ENCODE assay signal across 8 cellular contexts in the genomic region with DNA sequence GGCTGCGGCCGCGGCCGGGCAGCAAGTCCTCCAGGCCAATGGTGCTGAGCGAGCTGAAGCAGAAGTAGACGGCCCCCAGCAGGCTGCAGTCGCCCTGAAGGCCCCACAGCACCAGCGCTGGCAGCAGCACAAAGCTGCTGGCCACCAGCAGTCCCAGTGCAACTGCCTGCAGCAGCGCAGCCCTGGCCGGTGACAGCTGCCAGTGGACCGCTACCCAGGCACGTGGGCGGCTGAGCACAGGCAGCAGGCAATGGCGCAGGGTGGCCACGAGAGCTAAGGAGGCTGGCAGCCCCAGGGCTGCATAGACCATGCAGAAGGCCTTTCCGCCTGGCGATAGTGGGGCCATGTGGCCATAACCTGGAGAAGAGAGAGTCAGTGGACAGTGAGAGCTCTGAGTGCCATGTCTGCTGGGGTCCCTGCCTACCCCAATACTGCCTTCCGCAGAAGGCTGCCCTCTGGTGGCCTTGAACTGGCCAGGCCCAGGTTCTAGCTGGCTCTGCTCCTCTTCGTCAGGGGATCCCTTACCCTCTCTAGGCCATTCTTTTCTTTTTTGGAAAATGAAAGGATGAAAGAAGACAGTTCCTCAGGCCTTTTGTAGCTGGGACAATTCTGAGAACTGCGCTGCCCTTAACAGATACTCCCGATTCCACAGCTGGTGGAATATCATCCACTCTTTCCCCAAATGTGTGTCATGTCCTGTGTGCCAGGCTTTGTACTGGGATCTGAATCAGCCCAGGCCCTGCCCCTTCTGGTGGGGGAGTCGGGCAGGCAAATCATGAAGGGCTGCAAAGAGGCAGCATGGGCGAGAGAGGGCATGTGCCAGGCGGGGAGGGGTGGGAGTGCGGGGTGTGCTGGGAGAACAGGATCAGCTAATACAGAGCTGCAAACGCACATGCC. TPM values are rescaled to one million over a fixed set of nuclear protein-coding genes. Genes with fewer than 3 reads are reported as not detected.
A peak's percentile ranks its signal among the peaks of the same experiment; 100 is the strongest.
DNase-seq lines count a peak whose midpoint lies in the region; ATAC-seq and TF ChIP-seq lines count a peak whose summit lies in the region.

No MANE protein-coding gene starts in this region.

- H3K36me3 ChIP-seq in OCI-LY7 (ENCODE audit: insufficient read depth, low read length), result peaks cover 26% of the 10 kb centered on the region; the same call in 1 of the 2 replicates

- ATAC-seq in GM19328 (IDR thresholded peaks at IDR 0.05; ENCODE audit: unreplicated experiment) (no peak), HG03039 (IDR thresholded peaks at IDR 0.05; ENCODE audit: unreplicated experiment) (no peak)

- no TSS peak for BruUV-seq in OCI-LY7 (replicated peaks; lab: Mats Ljungman, UMichigan)

- no peak overlapping the region for H3K4me3 Mint-ChIP-seq in brain

- DNase-seq in DMS79 treated with DMSO at 0.1 percent for 48 hours (lab: John Stamatoyannopoulos, UW) (peak; percentile 42), DMS79 (lab: John Stamatoyannopoulos, UW) (no peak), OCI-LY7 (ENCODE audit: low spot score) (peak; percentile 53)

- CTCF ChIA-PET in OCI-LY7 (lab: Charles Lee; ENCODE audit: unreplicated experiment), result interaction anchor here (0.6 to 1.1 kb wide), 2 partner anchors 16 to 17 kb away, joined by 3 to 4 read pairs; no protein-coding TSS in a partner anchor

- no peak overlapping the region for H2AFZ ChIP-seq in OCI-LY7 (ENCODE audit: low read length)

- H3K4me1 Mint-ChIP-seq in brain, result peaks cover 16% of the 10 kb centered on the region

- H3K9me3 ChIP-seq in OCI-LY7 (ENCODE audit: low read length), result no peaks in the 10 kb centered on the region

- peak overlapping the region in 2 of 5 experiments; percentile 43 to 63 for H3K27ac Mint-ChIP-seq in brain

- POLR2A ChIA-PET in OCI-LY7 (lab: Charles Lee), result interaction anchor here (1.2 kb wide), 1 partner anchor 9 kb away, joined by 3 read pairs; no protein-coding TSS in a partner anchor

- no peak overlapping the region for H3K4me2 ChIP-seq in OCI-LY7 (ENCODE audit: low read length)

- H3K9me3 Mint-ChIP-seq in brain, result no peaks in the 10 kb centered on the region

- H3K27me3 ChIP-seq in layer of hippocampus (ENCODE audit: control insufficient read depth, insufficient read depth, low read length), result no peaks in the 10 kb centered on the region

- H3K27ac ChIP-seq in OCI-LY7 (ENCODE audit: low read depth, low read length, poor library complexity, severe bottlenecking), result no peak overlapping the region
- H3K27ac ChIP-seq in layer of hippocampus (ENCODE audit: low read depth, low read length), result peak overlapping the region; percentile 71
- H3K27ac ChIP-seq in temporal lobe (ENCODE audit: low read depth, low read length), result peak overlapping the region; percentile 80

- H3K27me3 Mint-ChIP-seq in brain, result peaks cover 10% of the 10 kb centered on the region

- no peak overlapping the region for H3K4me3 ChIP-seq in OCI-LY7 (ENCODE audit: low read depth, low read length, poor library complexity, severe bottlenecking)

- H3K79me2 ChIP-seq in OCI-LY7 (ENCODE audit: insufficient read depth, low read depth, low read length), result no peaks in the 10 kb centered on the region

- peaks cover 12% of the 10 kb centered on the region for H3K4me1 ChIP-seq in OCI-LY7 (ENCODE audit: insufficient read depth, low read length, poor library complexity, severe bottlenecking)

- no peaks in the 10 kb centered on the region for H4K20me1 ChIP-seq in OCI-LY7 (ENCODE audit: insufficient read depth, low read length)

- no peaks in the 10 kb centered on the region for H3K9me2 ChIP-seq in OCI-LY7 (ENCODE audit: insufficient read depth, low read length)

- TF ChIP-seq CTCF in OCI-LY7 (conservative IDR thresholded peaks at IDR 0.05; ENCODE audit: low read length), result peak; percentile 79
- TF ChIP-seq CTCF in brain (conservative IDR thresholded peaks at IDR 0.05), result peak; percentile 64 to 70

- intact Hi-C loops in OCI-LY7 (cut with micrococcal nuclease; ENCODE audit: unreplicated experiment), result loop anchor here (1.0 kb wide), 1 partner anchor 52 kb away; no protein-coding TSS in a partner anchor

- peaks cover 14% of the 10 kb centered on the region for H3K36me3 Mint-ChIP-seq in brain

RNA-seq across cellular contexts. Expression of a gene that starts 1.8 kb away (rescaled TPM):
- total RNA-seq in OCI-LY7 (2014; rRNA removed; shearing (Covaris generic)), result 1.4 TPM in 1 of 2 replicates, not detected in the other
- total RNA-seq in OCI-LY7 (2022) (0.68 and 1.6 TPM in 2 replicates), temporal lobe (not detected)
- polyA plus RNA-seq in brain (ENCODE audit: insufficient read depth, low read depth, low replicate concordance), result 0.68 TPM

RNA-seq across cellular contexts. Expression of a gene that starts 17.9 kb away (rescaled TPM):
- total RNA-seq in OCI-LY7 (2014; rRNA removed; shearing (Covaris generic)), result 59.6 and 59.7 TPM in 2 replicates
- 71.6 and 80.3 TPM in 2 replicates for total RNA-seq in OCI-LY7 (2022)
- 8.2 TPM for polyA plus RNA-seq in brain (ENCODE audit: insufficient read depth, low read depth, low replicate concordance)
- total RNA-seq in temporal lobe, result 14.0 TPM

RNA-seq across cellular contexts. Expression of a gene that starts 20.3 kb away (rescaled TPM):
- total RNA-seq in OCI-LY7 (2014; rRNA removed; shearing (Covaris generic)), result 32.0 and 33.4 TPM in 2 replicates
- total RNA-seq in OCI-LY7 (2022) (50.6 and 53.2 TPM in 2 replicates), temporal lobe (6.9 TPM)
- polyA plus RNA-seq in brain (ENCODE audit: insufficient read depth, low read depth, low replicate concordance), result 79.2 TPM

RNA-seq across cellular contexts. Expression of a gene that starts 21.4 kb away (rescaled TPM):
- 16.1 and 26.4 TPM in 2 replicates for total RNA-seq in OCI-LY7 (2014; rRNA removed; shearing (Covaris generic))
- 17.9 and 25.3 TPM in 2 replicates for total RNA-seq in OCI-LY7 (2022)
- 116 TPM for polyA plus RNA-seq in brain (ENCODE audit: insufficient read depth, low read depth, low replicate concordance)
- 21.9 TPM for total RNA-seq in temporal lobe

RNA-seq across cellular contexts. Expression of a gene that starts 21.8 kb away (rescaled TPM):
- total RNA-seq in OCI-LY7 (2014; rRNA removed; shearing (Covaris generic)), result 29.9 and 36.2 TPM in 2 replicates
- total RNA-seq in OCI-LY7 (2022), result 66.7 and 70.7 TPM in 2 replicates
- 29.6 TPM for polyA plus RNA-seq in brain (ENCODE audit: insufficient read depth, low read depth, low replicate concordance)
- 10.1 TPM for total RNA-seq in temporal lobe
